ENCODE assay signal across 16 cellular contexts in genomic region chr17:79537061-79537460, GRCh38.
"Had no signal": no experiment of that assay in that cellular context is flagged by ENCODE, and none has a peak within 500 bp of the region (broad histone marks: within the 10 kb centered on the region; RNA-seq: fewer than 3 reads in every experiment).

No MANE protein-coding gene starts in this region.

- ATAC-seq: esophagus mucosa, heart left ventricle, left lung, right cardiac atrium had no signal

- DNase-seq: effector memory CD4-positive, alpha-beta T cell; hypothalamus; mesenchymal stem cell; midbrain; nephron progenitor cell; right cardiac atrium; small intestine; stimulated activated CD4-positive, alpha-beta T cell treated with anti-CD3 and anti-CD28 coated beads, Interleukin-2, amount 100 ng/mL, for 48 hours; tibial artery; uterus had no signal

- FAIRE-seq: endometrium, frontal cortex, islet of Langerhans, small intestine had no signal
